Comparison of ENCODE assay signal across 17 cellular contexts in genomic region chr20:50658804-50659380, GRCh38. TPM values are rescaled to one million over a fixed set of nuclear protein-coding genes. Genes with fewer than 3 reads are reported as not detected.
DNase-seq lines count a peak whose midpoint lies in the region; FAIRE-seq and TF ChIP-seq lines count a peak whose summit lies in the region.
"Had no signal": no experiment of that assay in that cellular context is flagged by ENCODE, and none has a peak within 500 bp of the region (broad histone marks: within the 10 kb centered on the region; RNA-seq: fewer than 3 reads in every experiment).

No MANE protein-coding gene starts in this region.

- TF ChIP-seq RAD21 in SK-N-SH (IDR thresholded peaks at IDR 0.05; ENCODE audit: low read length): no peak

- H2AFZ ChIP-seq in GM23248 (0 out of 2 replicates have a peak overlapping the region, but pooled peaks have one; percentile 26), hepatocyte (no peak overlapping the region), SK-N-SH (ENCODE audit: low read depth) (no peak overlapping the region)

- peaks cover 8% of the 10 kb centered on the region for H3K4me1 Mint-ChIP-seq in endodermal cell

- H3K9me2 ChIP-seq in GM23248 (ENCODE audit: insufficient read depth) (no peaks in the 10 kb centered on the region), hepatocyte (replicated peaks; ENCODE audit: insufficient read depth) (no peaks in the 10 kb centered on the region), SK-N-SH (no peaks in the 10 kb centered on the region)

- no peak for FAIRE-seq in small intestine (lab: Jason Lieb, UNC)
- FAIRE-seq: GM12878, K562 had no signal

- CTCF ChIA-PET in SK-N-SH (lab: Yijun Ruan, JAX): interaction anchor here (0.7 to 2.5 kb wide), 4 partner anchors 33 to 195 kb away, joined by 3 to 11 read pairs (median 4); no protein-coding TSS in a partner anchor

- no peaks in the 10 kb centered on the region for H3K27me3 Mint-ChIP-seq in endodermal cell (ENCODE audit: insufficient read depth)

- H3K36me3 Mint-ChIP-seq in endodermal cell (ENCODE audit: low read depth): no peaks in the 10 kb centered on the region
- H3K36me3 Mint-ChIP-seq: CD4-positive, alpha-beta memory T cell had no signal

- H3K27ac ChIP-seq in GM23248 (no peak overlapping the region), VCaP (peak overlapping the region; percentile 68), hepatocyte (peak overlapping the region; percentile 47), small intestine (ENCODE audit: low read depth in 1 of 2, low read length in 1 of 2) (no peak overlapping the region), endodermal cell (ENCODE audit: low read depth, low read length) (no peak overlapping the region), SK-N-SH (ENCODE audit: low read depth in 2 of 2, low read length in 1 of 2) (no peak overlapping the region)
- H3K27ac ChIP-seq: SJSA1 had no signal

- H3K4me2 ChIP-seq in GM23248 (ENCODE audit: unreplicated experiment) (no peak overlapping the region), hepatocyte (no peak overlapping the region), SK-N-SH (no peak overlapping the region)

- DNase-seq in GM23248 (no peak), hepatocyte (ENCODE audit: low spot score) (no peak), small intestine (peak; percentile 45), endodermal cell (no peak), HuH-7 (ENCODE audit: low spot score) (no peak), SK-N-SH (no peak)
- DNase-seq: aorta; CD4-positive, alpha-beta memory T cell; NCI-H1092; occipital lobe; spleen had no signal

- POLR2A ChIA-PET in SK-N-SH (lab: Yijun Ruan, JAX): no interaction called here

- no peak for TF ChIP-seq EP300 in SK-N-SH (IDR thresholded peaks at IDR 0.05; ENCODE audit: borderline replicate concordance in 1 of 2, low read depth in 1 of 2, low read length in 1 of 2)

- WGBS in GM23248 (ENCODE audit: low coverage in 1 of 2, low lambda C conversion rate in 2 of 2, missing lambda C conversion rate in 2 of 2), 2 experiments: 39 to 49% methylated on average over 10 of the region's 10 CpGs
- WGBS in hepatocyte (ENCODE audit: low lambda C conversion rate, missing lambda C conversion rate): 73% methylated on average over 10 of the region's 10 CpGs
- 25 to 44% (median 30%) methylated on average over 10 of the region's 10 CpGs for WGBS in small intestine, 3 donors
- WGBS in endodermal cell (ENCODE audit: insufficient coverage in 1 of 2, insufficient read length in 1 of 2), 2 experiments: 90 to 100% methylated on average over 5 to 10 of the region's 10 CpGs
- WGBS in SK-N-SH (ENCODE audit: low lambda C conversion rate): 78% methylated on average over 10 of the region's 10 CpGs

- no peak overlapping the region for H3K27ac Mint-ChIP-seq in endodermal cell
- H3K27ac Mint-ChIP-seq: stimulated activated naive CD8-positive, alpha-beta T cell treated with anti-CD3 and anti-CD28 coated beads, Interleukin-15, Interleukin-2, amounts not matched to agents 100 ng/mL and 50 ng/mL, for 24 hours had no signal

- H3K36me3 ChIP-seq in GM23248 (ENCODE audit: low read depth) (no peaks in the 10 kb centered on the region), hepatocyte (replicated peaks; ENCODE audit: insufficient read depth, low read depth) (no peaks in the 10 kb centered on the region), small intestine (ENCODE audit: control insufficient read depth in 2 of 2, insufficient read depth in 2 of 2, low read length in 2 of 2) (no peaks in the 10 kb centered on the region), endodermal cell (ENCODE audit: control insufficient read depth, insufficient read depth, low read length) (no peaks in the 10 kb centered on the region), SK-N-SH (replicated peaks in 1 of 2; ENCODE audit: control insufficient read depth in 1 of 2, insufficient read depth in 2 of 2, low read length in 1 of 2) (no peaks in the 10 kb centered on the region)
- H3K36me3 ChIP-seq: SJSA1, spleen had no signal

- H3K9me3 ChIP-seq in GM23248 (ENCODE audit: low read depth) (no peaks in the 10 kb centered on the region), hepatocyte (ENCODE audit: low read depth) (no peaks in the 10 kb centered on the region), small intestine (ENCODE audit: control insufficient read depth, low read depth) (no peaks in the 10 kb centered on the region), endodermal cell (ENCODE audit: control insufficient read depth, low read length) (no peaks in the 10 kb centered on the region), SK-N-SH (no peaks in the 10 kb centered on the region)
- H3K9me3 ChIP-seq: SJSA1, spleen had no signal

- H3K9ac ChIP-seq in GM23248 (no peak overlapping the region), endodermal cell (ENCODE audit: extremely low read depth, low read length, poor library complexity, severe bottlenecking) (no peak overlapping the region), SK-N-SH (no peak overlapping the region)

- peak; percentile 31 for TF ChIP-seq CTCF in VCaP (conservative IDR thresholded peaks at IDR 0.05)
- no peak for TF ChIP-seq CTCF in hepatocyte (IDR thresholded peaks at IDR 0.05; ENCODE audit: poor library complexity)
- no peak for TF ChIP-seq CTCF in endodermal cell (conservative IDR thresholded peaks at IDR 0.05)
- TF ChIP-seq CTCF in SK-N-SH (IDR thresholded peaks at IDR 0.05): no peak

- no peaks in the 10 kb centered on the region for H4K20me1 ChIP-seq in GM23248 (ENCODE audit: insufficient read depth)
- H4K20me1 ChIP-seq in hepatocyte (ENCODE audit: insufficient read depth, poor library complexity, severe bottlenecking): no peaks in the 10 kb centered on the region
- H4K20me1 ChIP-seq in SK-N-SH (ENCODE audit: insufficient read depth): no peaks in the 10 kb centered on the region

- in situ Hi-C loops in GM23248 (cut with MboI): no loop called here

- H3K27me3 ChIP-seq in GM23248 (replicated peaks; ENCODE audit: insufficient read depth) (no peaks in the 10 kb centered on the region), hepatocyte (no peaks in the 10 kb centered on the region), small intestine (ENCODE audit: control insufficient read depth in 2 of 2, insufficient read depth in 2 of 2, low read length in 2 of 2) (no peaks in the 10 kb centered on the region), endodermal cell (ENCODE audit: control insufficient read depth, insufficient read depth, low read length, poor library complexity, severe bottlenecking) (no peaks in the 10 kb centered on the region), SK-N-SH (ENCODE audit: insufficient read depth) (no peaks in the 10 kb centered on the region)
- H3K27me3 ChIP-seq: SJSA1, spleen had no signal

- no peak overlapping the region for H3K4me3 Mint-ChIP-seq in endodermal cell
- H3K4me3 Mint-ChIP-seq: CD4-positive, alpha-beta memory T cell; stimulated activated naive CD8-positive, alpha-beta T cell treated with anti-CD3 and anti-CD28 coated beads, Interleukin-15, Interleukin-2, amounts not matched to agents 100 ng/mL and 50 ng/mL, for 24 hours had no signal

- no peaks in the 10 kb centered on the region for H3K9me3 Mint-ChIP-seq in endodermal cell
- H3K9me3 Mint-ChIP-seq: stimulated activated naive CD8-positive, alpha-beta T cell treated with anti-CD3 and anti-CD28 coated beads, Interleukin-15, Interleukin-2, amounts not matched to agents 100 ng/mL and 50 ng/mL, for 24 hours had no signal

- H3K79me2 ChIP-seq in GM23248 (ENCODE audit: insufficient read depth): no peaks in the 10 kb centered on the region
- H3K79me2 ChIP-seq in hepatocyte: no peaks in the 10 kb centered on the region
- H3K79me2 ChIP-seq in SK-N-SH (ENCODE audit: insufficient read depth): no peaks in the 10 kb centered on the region

- H3F3A ChIP-seq in GM23248 (ENCODE audit: insufficient read depth): peaks cover 35% of the 10 kb centered on the region; the same call in 1 of the 2 replicates
- peaks cover 3% of the 10 kb centered on the region for H3F3A ChIP-seq in SK-N-SH (replicated peaks; ENCODE audit: insufficient read depth)

- H3K4me1 ChIP-seq in GM23248 (ENCODE audit: insufficient read depth) (peaks cover 26% of the 10 kb centered on the region), hepatocyte (ENCODE audit: insufficient read depth) (peaks cover 56% of the 10 kb centered on the region), small intestine (ENCODE audit: control insufficient read depth in 2 of 2, insufficient read depth in 1 of 2, low read depth in 1 of 2, low read length in 1 of 2) (peaks cover 5 to 6% of the 10 kb centered on the region in 2 donors), endodermal cell (ENCODE audit: control insufficient read depth, insufficient read depth, low read length) (no peaks in the 10 kb centered on the region), SK-N-SH (ENCODE audit: control insufficient read depth in 1 of 2, insufficient read depth in 2 of 2, low read depth in 1 of 2, low read length in 1 of 2) (peaks cover 13 to 14% of the 10 kb centered on the region in 2 experiments; a peak in 3 of 4 replicates)

- H3K4me3 ChIP-seq in GM23248 (no peak overlapping the region), hepatocyte (no peak overlapping the region), small intestine (ENCODE audit: low read depth in 1 of 2, low read length in 2 of 2) (no peak overlapping the region), endodermal cell (ENCODE audit: low read length) (no peak overlapping the region), SK-N-SH (ENCODE audit: low read depth in 2 of 2, low read length in 1 of 2) (no peak overlapping the region)
- H3K4me3 ChIP-seq: GM12878, K562, SJSA1, spleen had no signal

TF ChIP-seq in SK-N-SH, 30 proteins besides CTCF, POLR2A, EP300 and RAD21 (continues in another document):
- TF ChIP-seq NRF1 (IDR thresholded peaks at IDR 0.05; ENCODE audit: low read depth, low read length) (no peak), MEF2A (IDR thresholded peaks at IDR 0.05; ENCODE audit: borderline replicate concordance, low read depth) (no peak), TEAD4 (IDR thresholded peaks at IDR 0.05; ENCODE audit: borderline replicate concordance, insufficient read depth) (no peak), FOSL2 (IDR thresholded peaks at IDR 0.05; ENCODE audit: borderline replicate concordance, low read depth) (no peak), RXRA (IDR thresholded peaks at IDR 0.05; ENCODE audit: borderline replicate concordance, low read depth) (no peak), FOXJ3 (CRISPR knock-in tag; IDR thresholded peaks at IDR 0.05) (no peak), EZH2phosphoT487 (IDR thresholded peaks at IDR 0.05; ENCODE audit: borderline replicate concordance, low read depth) (no peak), SIN3A (IDR thresholded peaks at IDR 0.05; ENCODE audit: borderline replicate concordance, low read depth, low read length) (no peak)

RNA-seq across cellular contexts. Expression of gene RIPOR3, which starts 32.5 kb away (rescaled TPM):
- total RNA-seq in GM23248 (2014; rRNA removed; shearing (Covaris generic)): 0.76 TPM in 1 of 2 replicates, not detected in the other
- polyA plus RNA-seq in GM23248 (2016; fragmentation: Nextera tagmentation; extraction: Ambion mirVana) (0.49 TPM in 2 replicates), hepatocyte (5.7 and 10.3 TPM in 2 replicates), small intestine (10 to 100 TPM in 1 of 3 donors, 1 to 10 TPM in 1, under 1 TPM in 1; 0.22 to 10.9 (median 1.9) TPM), SK-N-SH (2012; rRNA removed) (1.0 and 1.2 TPM in 2 replicates)
- total RNA-seq in hepatocyte (4.3 and 5.6 TPM in 2 replicates), endodermal cell (1 to 10 TPM in 1 of 2 donors, under 1 TPM in 1; 0.46 to 1.4 TPM)
- 0.96 TPM for polyA plus RNA-seq in endodermal cell (2013, experiment 1 of 2)
- polyA plus RNA-seq in endodermal cell (2013, experiment 2 of 2): 0.25 TPM
- polyA plus RNA-seq in SK-N-SH (2012; cell fraction: cytosol; rRNA removed): 0.18 and 0.33 TPM in 2 replicates
- 7.0 and 8.8 TPM in 2 replicates for polyA plus RNA-seq in SK-N-SH (2012; cell fraction: nucleus; rRNA removed)
- total RNA-seq: CD4-positive, alpha-beta memory T cell; dermis microvascular lymphatic vessel endothelial cell; GM12878 had no signal

Comparison
In these comparisons a context has a peak if more than half of its experiments do, and no peak if none do; other contexts are left out.
1. H3K27ac ChIP-seq: peak in VCaP (single experiment) and hepatocyte (single experiment); none in GM23248 (single experiment), small intestine (0 of 2), endodermal cell (single experiment) and SK-N-SH (0 of 2).